16 cellular contexts compared by ENCODE assay signal in the genomic region with DNA sequence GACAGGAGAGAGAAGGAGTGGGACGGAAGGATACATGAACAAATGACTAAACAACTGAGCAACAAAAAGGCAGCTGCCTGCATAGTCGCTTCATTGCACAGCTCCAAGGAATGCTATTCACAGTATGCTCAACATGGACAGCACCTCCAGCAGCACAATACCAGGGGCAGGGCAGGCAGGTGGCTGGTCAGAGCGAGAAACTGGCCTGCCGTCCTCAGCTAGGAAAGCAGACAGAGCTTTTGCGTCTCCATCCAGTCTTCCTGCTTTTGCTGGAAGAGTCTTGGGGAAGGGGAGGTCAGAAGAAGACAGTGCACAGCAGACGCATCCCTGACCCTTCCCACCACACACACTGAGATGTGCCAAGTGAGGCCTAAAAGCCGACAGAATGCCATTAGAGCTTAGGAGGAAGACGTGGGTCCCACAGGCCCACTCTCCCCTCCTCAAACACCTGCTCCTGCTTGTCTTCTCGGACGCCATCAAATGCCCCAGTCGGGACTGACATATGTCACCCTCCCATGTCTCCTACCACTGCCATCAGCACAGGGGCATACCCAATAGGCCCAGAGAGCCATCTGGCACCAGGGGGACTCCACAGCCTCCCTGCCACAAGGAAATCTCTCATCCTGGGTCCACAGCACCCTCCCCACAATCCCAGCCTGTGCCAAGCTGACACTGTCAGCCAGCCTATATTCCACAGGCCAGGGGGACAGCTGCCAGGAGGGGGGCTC. TPM values are rescaled to one million over a fixed set of nuclear protein-coding genes. Genes with fewer than 3 reads are reported as not detected.
DNase-seq lines count a peak whose midpoint lies in the region; ATAC-seq and TF ChIP-seq lines count a peak whose summit lies in the region.
"Had no signal": no experiment of that assay in that cellular context is flagged by ENCODE, and none has a peak within 500 bp of the region (broad histone marks: within the 10 kb centered on the region; RNA-seq: fewer than 3 reads in every experiment).

No MANE protein-coding gene starts in this region.

- DNase-seq in H7 = peak; percentile 6
- peak; percentile 45 for DNase-seq in NCI-H2171 (lab: John Stamatoyannopoulos, UW)
- peak; percentile 26 for DNase-seq in endodermal cell
- DNase-seq in neural progenitor cell (ENCODE audit: low spot score) = peak; percentile 62
- no peak for DNase-seq in smooth muscle cell (lab: John Stamatoyannopoulos, UW; ENCODE audit: unreplicated experiment)
- DNase-seq in putamen (ENCODE audit: low spot score) = no peak
- DNase-seq: BE2C; CD4-positive, alpha-beta memory T cell; EL; MG63; NCI-H1092 treated with DMSO at 0.1 percent for 48 hours; NCI-H187 treated with DMSO at 0.1 percent for 48 hours; NCI-H510A treated with DMSO at 0.1 percent for 48 hours; RPMI8226 had no signal

- H3K4me3 ChIP-seq in H7 (ENCODE audit: insufficient read depth, low read depth, low read length) (no peak overlapping the region), endodermal cell (ENCODE audit: low read length) (no peak overlapping the region), neural progenitor cell (no peak overlapping the region), smooth muscle cell (no peak overlapping the region)
- H3K4me3 ChIP-seq: MG63, SJCRH30 had no signal

- peaks cover 4% of the 10 kb centered on the region for H3K4me1 Mint-ChIP-seq in endodermal cell
- peaks cover 35% of the 10 kb centered on the region for H3K4me1 Mint-ChIP-seq in neural progenitor cell

- H3K9me3 Mint-ChIP-seq in endodermal cell (no peaks in the 10 kb centered on the region), neural progenitor cell (no peaks in the 10 kb centered on the region)
- H3K9me3 Mint-ChIP-seq: CD4-positive, alpha-beta memory T cell had no signal

- H3K27ac ChIP-seq in endodermal cell (ENCODE audit: low read depth, low read length) (no peak overlapping the region), neural progenitor cell (no peak overlapping the region), smooth muscle cell (ENCODE audit: low read depth) (no peak overlapping the region)
- H3K27ac ChIP-seq: SJCRH30 had no signal

- H4K20me1 ChIP-seq in neural progenitor cell (ENCODE audit: low read depth) = peaks cover 14% of the 10 kb centered on the region
- no peaks in the 10 kb centered on the region for H4K20me1 ChIP-seq in smooth muscle cell (ENCODE audit: low read depth)

- H3K27ac Mint-ChIP-seq in endodermal cell = no peak overlapping the region
- no peak overlapping the region for H3K27ac Mint-ChIP-seq in neural progenitor cell

- H3K36me3 ChIP-seq in H7 (replicated peaks; ENCODE audit: control insufficient read depth, insufficient read depth, low read length) (no peaks in the 10 kb centered on the region), endodermal cell (ENCODE audit: control insufficient read depth, insufficient read depth, low read length) (no peaks in the 10 kb centered on the region), neural progenitor cell (no peaks in the 10 kb centered on the region), smooth muscle cell (ENCODE audit: low read depth) (no peaks in the 10 kb centered on the region)
- H3K36me3 ChIP-seq: BE2C, MG63, SJCRH30 had no signal

- ATAC-seq in GM21526 (IDR thresholded peaks at IDR 0.05; ENCODE audit: low FRiP score, unreplicated experiment) = no peak

- H3K9me3 ChIP-seq in endodermal cell (ENCODE audit: control insufficient read depth, low read length) (no peaks in the 10 kb centered on the region), neural progenitor cell (ENCODE audit: low read depth) (no peaks in the 10 kb centered on the region), smooth muscle cell (replicated peaks; ENCODE audit: low read depth) (no peaks in the 10 kb centered on the region)
- H3K9me3 ChIP-seq: BE2C, MG63, SJCRH30 had no signal

- H2AFZ ChIP-seq in neural progenitor cell (replicated peaks) (no peak overlapping the region), smooth muscle cell (ENCODE audit: low read depth) (no peak overlapping the region)

- H3K4me2 ChIP-seq in neural progenitor cell (peak overlapping the region; percentile 51), smooth muscle cell (no peak overlapping the region)

- no peak overlapping the region for H3K4me3 Mint-ChIP-seq in endodermal cell
- no peak overlapping the region for H3K4me3 Mint-ChIP-seq in neural progenitor cell
- H3K4me3 Mint-ChIP-seq: CD4-positive, alpha-beta memory T cell had no signal

- TF ChIP-seq CTCF in endodermal cell (conservative IDR thresholded peaks at IDR 0.05) (no peak), neural progenitor cell (IDR thresholded peaks at IDR 0.05) (no peak), smooth muscle cell (IDR thresholded peaks at IDR 0.05; ENCODE audit: borderline replicate concordance, insufficient read depth, poor library complexity, severe bottlenecking) (no peak)

- peaks cover 7% of the 10 kb centered on the region for H3K79me2 ChIP-seq in neural progenitor cell (ENCODE audit: low read depth)
- H3K79me2 ChIP-seq in smooth muscle cell (ENCODE audit: low read depth) = no peaks in the 10 kb centered on the region

- H3F3A ChIP-seq in neural progenitor cell (ENCODE audit: low read depth) = peaks cover 4% of the 10 kb centered on the region
- H3F3A ChIP-seq in smooth muscle cell (ENCODE audit: low read depth) = no peaks in the 10 kb centered on the region

- WGBS in endodermal cell (ENCODE audit: insufficient coverage in 1 of 2, insufficient read length in 1 of 2), 2 experiments = 91 to 92% methylated on average over 7 to 11 of the region's 11 CpGs
- WGBS in smooth muscle cell (ENCODE audit: low lambda C conversion rate) = 85% methylated on average over 11 of the region's 11 CpGs

- H3K27me3 ChIP-seq in H7 (ENCODE audit: control insufficient read depth, insufficient read depth, low read length) = peaks cover 36% of the 10 kb centered on the region
- H3K27me3 ChIP-seq in endodermal cell (ENCODE audit: control insufficient read depth, insufficient read depth, low read length, poor library complexity, severe bottlenecking) = peaks cover 35% of the 10 kb centered on the region
- H3K27me3 ChIP-seq in neural progenitor cell = peaks cover 37% of the 10 kb centered on the region
- peaks cover 25% of the 10 kb centered on the region for H3K27me3 ChIP-seq in smooth muscle cell (ENCODE audit: low read depth)
- H3K27me3 ChIP-seq: SJCRH30 had no signal

- H3K36me3 Mint-ChIP-seq in endodermal cell (ENCODE audit: low read depth) (no peaks in the 10 kb centered on the region), neural progenitor cell (no peaks in the 10 kb centered on the region)
- H3K36me3 Mint-ChIP-seq: CD4-positive, alpha-beta memory T cell had no signal

- H3K4me1 ChIP-seq in endodermal cell (ENCODE audit: control insufficient read depth, insufficient read depth, low read length) (no peaks in the 10 kb centered on the region), neural progenitor cell (peaks cover 39% of the 10 kb centered on the region), smooth muscle cell (ENCODE audit: low read depth) (peaks cover 15% of the 10 kb centered on the region)
- H3K4me1 ChIP-seq: BE2C had no signal

- H3K9ac ChIP-seq in endodermal cell (ENCODE audit: extremely low read depth, low read length, poor library complexity, severe bottlenecking) (no peak overlapping the region), neural progenitor cell (no peak overlapping the region), smooth muscle cell (ENCODE audit: low read depth) (no peak overlapping the region)

- H3K27me3 Mint-ChIP-seq in endodermal cell (ENCODE audit: insufficient read depth) (peaks cover 55% of the 10 kb centered on the region), neural progenitor cell (ENCODE audit: insufficient read depth, low read depth) (peaks cover 24% of the 10 kb centered on the region)

RNA-seq across cellular contexts. Expression of gene RAB6B, which starts 3.9 kb away (rescaled TPM):
- total RNA-seq in H7 (2014; rRNA removed; shearing (Covaris generic)) = 1.2 and 2.4 TPM in 2 replicates
- total RNA-seq in endodermal cell (1 to 10 TPM; 2.2 to 3.0 TPM), neural progenitor cell (ENCODE audit: low replicate concordance) (7.7 and 10.1 TPM in 2 replicates), smooth muscle cell (1.6 and 2.0 TPM in 2 replicates)
- polyA plus RNA-seq in endodermal cell (2013, experiment 1 of 2) = 20.7 TPM
- polyA plus RNA-seq in endodermal cell (2013, experiment 2 of 2) = 16.9 TPM
- polyA plus RNA-seq in smooth muscle cell = 1.2 and 2.2 TPM in 2 replicates

Comparison
In these comparisons a context has a peak if more than half of its experiments do, and no peak if none do; other contexts are left out.
1. DNase-seq: peak in H7 (single experiment), NCI-H2171 (single experiment), endodermal cell (single experiment) and neural progenitor cell (single experiment); none in smooth muscle cell (single experiment) and putamen (single experiment).